Comparison of ENCODE assay signal across 1 cellular context in genomic region chr7:2844153-2845077, GRCh38.
TF ChIP-seq lines count a peak whose summit lies in the region.

GNA12 (minus strand) TSS chr7:2844308; CDS start chr7:2844161, 147 bp downstream.

TF ChIP-seq in K562, 482 proteins besides CTCF, POLR2A, EP300 and RAD21 (continued from another document):
- TF ChIP-seq, protein P1, sequence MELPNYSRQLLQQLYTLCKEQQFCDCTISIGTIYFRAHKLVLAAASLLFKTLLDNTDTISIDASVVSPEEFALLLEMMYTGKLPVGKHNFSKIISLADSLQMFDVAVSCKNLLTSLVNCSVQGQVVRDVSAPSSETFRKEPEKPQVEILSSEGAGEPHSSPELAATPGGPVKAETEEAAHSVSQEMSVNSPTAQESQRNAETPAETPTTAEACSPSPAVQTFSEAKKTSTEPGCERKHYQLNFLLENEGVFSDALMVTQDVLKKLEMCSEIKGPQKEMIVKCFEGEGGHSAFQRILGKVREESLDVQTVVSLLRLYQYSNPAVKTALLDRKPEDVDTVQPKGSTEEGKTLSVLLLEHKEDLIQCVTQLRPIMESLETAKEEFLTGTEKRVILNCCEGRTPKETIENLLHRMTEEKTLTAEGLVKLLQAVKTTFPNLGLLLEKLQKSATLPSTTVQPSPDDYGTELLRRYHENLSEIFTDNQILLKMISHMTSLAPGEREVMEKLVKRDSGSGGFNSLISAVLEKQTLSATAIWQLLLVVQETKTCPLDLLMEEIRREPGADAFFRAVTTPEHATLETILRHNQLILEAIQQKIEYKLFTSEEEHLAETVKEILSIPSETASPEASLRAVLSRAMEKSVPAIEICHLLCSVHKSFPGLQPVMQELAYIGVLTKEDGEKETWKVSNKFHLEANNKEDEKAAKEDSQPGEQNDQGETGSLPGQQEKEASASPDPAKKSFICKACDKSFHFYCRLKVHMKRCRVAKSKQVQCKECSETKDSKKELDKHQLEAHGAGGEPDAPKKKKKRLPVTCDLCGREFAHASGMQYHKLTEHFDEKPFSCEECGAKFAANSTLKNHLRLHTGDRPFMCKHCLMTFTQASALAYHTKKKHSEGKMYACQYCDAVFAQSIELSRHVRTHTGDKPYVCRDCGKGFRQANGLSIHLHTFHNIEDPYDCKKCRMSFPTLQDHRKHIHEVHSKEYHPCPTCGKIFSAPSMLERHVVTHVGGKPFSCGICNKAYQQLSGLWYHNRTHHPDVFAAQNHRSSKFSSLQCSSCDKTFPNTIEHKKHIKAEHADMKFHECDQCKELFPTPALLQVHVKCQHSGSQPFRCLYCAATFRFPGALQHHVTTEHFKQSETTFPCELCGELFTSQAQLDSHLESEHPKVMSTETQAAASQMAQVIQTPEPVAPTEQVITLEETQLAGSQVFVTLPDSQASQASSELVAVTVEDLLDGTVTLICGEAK (IDR thresholded peaks at IDR 0.05) = peak; percentile 53; the same call in 1 of the 2 replicates
- TF ChIP-seq, protein P1 (CRISPR knock-in tag; IDR thresholded peaks at IDR 0.05) = no peak
- TF ChIP-seq, protein P2, sequence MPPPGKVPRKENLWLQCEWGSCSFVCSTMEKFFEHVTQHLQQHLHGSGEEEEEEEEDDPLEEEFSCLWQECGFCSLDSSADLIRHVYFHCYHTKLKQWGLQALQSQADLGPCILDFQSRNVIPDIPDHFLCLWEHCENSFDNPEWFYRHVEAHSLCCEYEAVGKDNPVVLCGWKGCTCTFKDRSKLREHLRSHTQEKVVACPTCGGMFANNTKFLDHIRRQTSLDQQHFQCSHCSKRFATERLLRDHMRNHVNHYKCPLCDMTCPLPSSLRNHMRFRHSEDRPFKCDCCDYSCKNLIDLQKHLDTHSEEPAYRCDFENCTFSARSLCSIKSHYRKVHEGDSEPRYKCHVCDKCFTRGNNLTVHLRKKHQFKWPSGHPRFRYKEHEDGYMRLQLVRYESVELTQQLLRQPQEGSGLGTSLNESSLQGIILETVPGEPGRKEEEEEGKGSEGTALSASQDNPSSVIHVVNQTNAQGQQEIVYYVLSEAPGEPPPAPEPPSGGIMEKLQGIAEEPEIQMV (tag; conservative IDR thresholded peaks at IDR 0.05; ENCODE audit: low read depth) = no peak
- TF ChIP-seq ILK (tag; IDR thresholded peaks at IDR 0.05; ENCODE audit: borderline replicate concordance, low read depth) (no peak), MAFG (tag; conservative IDR thresholded peaks at IDR 0.05) (peak; percentile 48; the same call in 1 of the 2 replicates), CCNT2 (IDR thresholded peaks at IDR 0.05; ENCODE audit: borderline replicate concordance, extremely low read depth, insufficient read length, low read depth, low read length) (peak; percentile 65), NR2F6 (CRISPR knock-in tag; IDR thresholded peaks at IDR 0.05) (0 out of 2 replicates have a peak, but pooled peaks have one; percentile 33), TRIM24 (IDR thresholded peaks at IDR 0.05) (peak in 1 of 2 experiments; percentile 35; a peak in 1 of 4 replicates), GATAD2A (IDR thresholded peaks at IDR 0.05) (no peak), SAFB2 (IDR thresholded peaks at IDR 0.05; ENCODE audit: borderline replicate concordance, low read depth, low read length, severe bottlenecking) (no peak), CBFA2T3 (IDR thresholded peaks at IDR 0.05) (peak; percentile 80), ZNF274 (IDR thresholded peaks at IDR 0.05; ENCODE audit: borderline replicate concordance, low read depth, low read length) (no peak)
- TF ChIP-seq, protein P3, sequence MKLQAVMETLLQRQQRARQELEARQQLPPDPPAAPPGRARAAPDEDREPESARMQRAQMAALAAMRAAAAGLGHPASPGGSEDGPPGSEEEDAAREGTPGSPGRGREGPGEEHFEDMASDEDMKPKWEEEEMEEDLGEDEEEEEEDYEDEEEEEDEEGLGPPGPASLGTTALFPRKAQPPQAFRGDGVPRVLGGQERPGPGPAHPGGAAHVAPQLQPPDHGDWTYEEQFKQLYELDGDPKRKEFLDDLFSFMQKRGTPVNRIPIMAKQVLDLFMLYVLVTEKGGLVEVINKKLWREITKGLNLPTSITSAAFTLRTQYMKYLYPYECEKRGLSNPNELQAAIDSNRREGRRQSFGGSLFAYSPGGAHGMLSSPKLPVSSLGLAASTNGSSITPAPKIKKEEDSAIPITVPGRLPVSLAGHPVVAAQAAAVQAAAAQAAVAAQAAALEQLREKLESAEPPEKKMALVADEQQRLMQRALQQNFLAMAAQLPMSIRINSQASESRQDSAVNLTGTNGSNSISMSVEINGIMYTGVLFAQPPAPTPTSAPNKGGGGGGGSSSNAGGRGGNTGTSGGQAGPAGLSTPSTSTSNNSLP (IDR thresholded peaks at IDR 0.05; ENCODE audit: borderline replicate concordance, low read depth, low read length) = no peak
